In genomic region chr2:10009811-10010781, GRCh38 we compare ENCODE assay signal across 11 cellular contexts. TPM values are rescaled to one million over a fixed set of nuclear protein-coding genes. Genes with fewer than 3 reads are reported as not detected.
DNase-seq lines count a peak whose midpoint lies in the region; ATAC-seq lines count a peak whose summit lies in the region.
"Had no signal": no experiment of that assay in that cellular context is flagged by ENCODE, and none has a peak within 500 bp of the region (broad histone marks: within the 10 kb centered on the region; RNA-seq: fewer than 3 reads in every experiment).

No MANE protein-coding gene starts in this region.

- no peak overlapping the region for H2AK5ac ChIP-seq in trophoblast cell (ENCODE audit: low read length)

- H3K36me3 ChIP-seq in trophoblast cell (ENCODE audit: control insufficient read depth in 1 of 2, insufficient read depth in 2 of 2, low read length in 2 of 2) = peaks cover 4 to 8% of the 10 kb centered on the region in 2 experiments

- no peak overlapping the region for H3K27ac ChIP-seq in trophoblast cell (ENCODE audit: low read depth, low read length)

- intact Hi-C loops in Right ventricle myocardium inferior (cut with DNase I) = loop anchor here (2.0 kb wide), 2 partner anchors 25 to 33 kb away; partner anchors contain the start of gene KLF11

- H4K12ac ChIP-seq in trophoblast cell (ENCODE audit: low read depth, low read length) = no peak overlapping the region

- H4K91ac ChIP-seq in trophoblast cell (ENCODE audit: low read depth, low read length) = no peak overlapping the region

- H3K9ac ChIP-seq in trophoblast cell (ENCODE audit: low read length) = no peak overlapping the region

- H3K27me3 ChIP-seq in trophoblast cell (ENCODE audit: insufficient read depth, low read length) = no peaks in the 10 kb centered on the region

- no peak overlapping the region for H2BK5ac ChIP-seq in trophoblast cell (ENCODE audit: low read depth, low read length, poor library complexity)

- DNase-seq in AG08395 (ENCODE audit: low spot score) (peak; percentile 78), NCI-H2196 treated with DMSO at 0.1 percent for 48 hours (lab: John Stamatoyannopoulos, UW; ENCODE audit: unreplicated experiment) (peak; percentile 50), Right ventricle myocardium inferior (ENCODE audit: missing footprints) (peak; percentile 93), trophoblast cell (peak; percentile 58 to 70), T1000 (lab: John Stamatoyannopoulos, UW) (no peak), G401 (ENCODE audit: low spot score) (no peak)
- DNase-seq: activated CD4-positive, alpha-beta T cell treated with anti-CD3 and anti-CD28 coated beads for 1 hour; activated naive CD8-positive, alpha-beta T cell treated with anti-CD3 and anti-CD28 coated beads for 36 hours; foreskin melanocyte had no signal

- no peak overlapping the region for H3K23ac ChIP-seq in trophoblast cell (ENCODE audit: low read length)

- no peaks in the 10 kb centered on the region for H3K79me2 ChIP-seq in trophoblast cell (ENCODE audit: control insufficient read depth, insufficient read depth, low read length, poor library complexity)

- H4K8ac ChIP-seq in trophoblast cell (ENCODE audit: low read depth, low read length) = no peak overlapping the region

- H3K18ac ChIP-seq in trophoblast cell (ENCODE audit: low read length) = no peak overlapping the region

- no peak overlapping the region for H2BK12ac ChIP-seq in trophoblast cell (ENCODE audit: low read length)

- H3K79me1 ChIP-seq in trophoblast cell (ENCODE audit: low read length) = no peaks in the 10 kb centered on the region

- H3K4me3 ChIP-seq in trophoblast cell (ENCODE audit: low read depth, low read length) = peak overlapping the region; percentile 19

- no peak overlapping the region for H2BK120ac ChIP-seq in trophoblast cell (ENCODE audit: insufficient read depth, low read length, poor library complexity)

- WGBS in trophoblast cell (ENCODE audit: extremely low coverage, insufficient coverage, insufficient read length) = no CpG with 5 or more reads among the region's 36 CpGs

- H3K4ac ChIP-seq in trophoblast cell (ENCODE audit: low read depth, low read length) = no peak overlapping the region

- in situ Hi-C loops in G401 (cut with HindIII; ENCODE audit: low sequenced_read_pairs) = no loop called here

- H3K4me1 ChIP-seq in trophoblast cell (ENCODE audit: control insufficient read depth in 1 of 2, insufficient read depth in 2 of 2, low read length in 2 of 2) = peaks cover 11 to 14% of the 10 kb centered on the region in 2 experiments

- H3K4me2 ChIP-seq in trophoblast cell (ENCODE audit: low read length) = no peak overlapping the region

- peak; percentile 87 for ATAC-seq in Right ventricle myocardium inferior
- ATAC-seq in GM19455 (IDR thresholded peaks at IDR 0.05; ENCODE audit: unreplicated experiment) = no peak
- ATAC-seq in GM21390 (IDR thresholded peaks at IDR 0.05; ENCODE audit: unreplicated experiment) = no peak

- H3K9me3 ChIP-seq in trophoblast cell (ENCODE audit: insufficient read depth, low read depth, low read length) = peaks cover 27% of the 10 kb centered on the region

- H3K14ac ChIP-seq in trophoblast cell (ENCODE audit: low read length) = no peak overlapping the region

- no peak overlapping the region for H2AFZ ChIP-seq in trophoblast cell (ENCODE audit: insufficient read depth, low read length, poor library complexity)

RNA-seq across cellular contexts. Expression of gene KLF11, which starts 33.3 kb away (rescaled TPM):
- 28.2 TPM for total RNA-seq in Right ventricle myocardium inferior
- polyA plus RNA-seq in trophoblast cell (2013) = 4.4 and 4.5 TPM in 2 replicates
- 4.4 and 6.9 TPM in 2 replicates for total RNA-seq in G401 (2014; rRNA removed; shearing (Covaris generic))

RNA-seq across cellular contexts. Expression of gene GRHL1, which starts 58.6 kb away (rescaled TPM):
- total RNA-seq in Right ventricle myocardium inferior = 0.81 TPM
- 83.2 and 86.1 TPM in 2 replicates for polyA plus RNA-seq in trophoblast cell (2013)
- 0.14 and 0.98 TPM in 2 replicates for total RNA-seq in G401 (2014; rRNA removed; shearing (Covaris generic))

Comparison
In these comparisons a context has a peak if more than half of its experiments do, and no peak if none do; other contexts are left out.
1. DNase-seq: peak in AG08395 (single experiment), NCI-H2196 treated with DMSO at 0.1 percent for 48 hours (single experiment), Right ventricle myocardium inferior (single experiment) and trophoblast cell (2 of 2); none in T1000 (single experiment) and G401 (single experiment).